In genomic region chr6:7140631-7141366, GRCh38 we compare ENCODE assay signal across 8 cellular contexts. TPM values are rescaled to one million over a fixed set of nuclear protein-coding genes. Genes with fewer than 3 reads are reported as not detected.
A peak's percentile ranks its signal among the peaks of the same experiment; 100 is the strongest.
DNase-seq lines count a peak whose midpoint lies in the region; ATAC-seq and TF ChIP-seq lines count a peak whose summit lies in the region.

No MANE protein-coding gene starts in this region.

- peak overlapping the region; percentile 63 for H3K4me3 ChIP-seq in BJ (ENCODE audit: low read depth, low read length)

- CTCF ChIA-PET in BJ (lab: Yijun Ruan, JAX) = no interaction called here

- H3K36me3 Mint-ChIP-seq in endothelial cell (ENCODE audit: low read depth, unreplicated experiment) (no peaks in the 10 kb centered on the region), mesothelial cell of epicardium (no peaks in the 10 kb centered on the region)

- H3K27me3 Mint-ChIP-seq in endothelial cell (ENCODE audit: unreplicated experiment) (peaks cover 6% of the 10 kb centered on the region), mesothelial cell of epicardium (ENCODE audit: low read depth) (no peaks in the 10 kb centered on the region)

- peak; percentile 74 for TF ChIP-seq POLR2A in GM19193 (IDR thresholded peaks at IDR 0.05; ENCODE audit: extremely low read depth, insufficient read depth, insufficient read length)

- H3K9me3 Mint-ChIP-seq in endothelial cell (ENCODE audit: unreplicated experiment) = no peaks in the 10 kb centered on the region
- no peaks in the 10 kb centered on the region for H3K9me3 Mint-ChIP-seq in mesothelial cell of epicardium

- H3K4me3 Mint-ChIP-seq in endothelial cell (ENCODE audit: unreplicated experiment) (peak overlapping the region; percentile 88), mesothelial cell of epicardium (peak overlapping the region; percentile 78)

- POLR2A ChIA-PET in BJ (lab: Charles Lee) = no interaction called here

- H3K4me1 Mint-ChIP-seq in endothelial cell (ENCODE audit: unreplicated experiment) (peaks cover 40% of the 10 kb centered on the region), mesothelial cell of epicardium (peaks cover 67% of the 10 kb centered on the region)

- no peak for DNase-seq in BJ (ENCODE audit: low read depth)
- peak; percentile 74 to 85 for DNase-seq in NOMO-1 (lab: John Stamatoyannopoulos, UW; ENCODE audit: unreplicated experiment in 2 of 2)
- DNase-seq in activated CD8-positive, alpha-beta memory T cell treated with anti-CD3 and anti-CD28 coated beads, Interleukin-2, amount 50 U/mL, for 48 hours = peak; percentile 91
- peak; percentile 88 for DNase-seq in endothelial cell (ENCODE audit: low spot score)
- DNase-seq in mesothelial cell of epicardium (ENCODE audit: low spot score in 2 of 2, unreplicated experiment in 2 of 2) = peak; percentile 78 to 82
- peak; percentile 56 to 58 for DNase-seq in stimulated activated CD8-positive, alpha-beta memory T cell treated with anti-CD3 and anti-CD28 coated beads, Interleukin-15, amount 100 ng/mL, for 4 hours (ENCODE audit: low read depth in 2 of 2)

- peak; percentile 57 for ATAC-seq in HG03354 (IDR thresholded peaks at IDR 0.05; ENCODE audit: poor library complexity, severe bottlenecking, unreplicated experiment)

- H3K36me3 ChIP-seq in BJ (ENCODE audit: control insufficient read depth, insufficient read depth, low read length) = no peaks in the 10 kb centered on the region; the same call in 1 of the 2 replicates

- H3K27ac Mint-ChIP-seq in endothelial cell (ENCODE audit: unreplicated experiment) (peak overlapping the region; percentile 95), mesothelial cell of epicardium (peak overlapping the region; percentile 96)

- no peak for TF ChIP-seq CTCF in BJ (IDR thresholded peaks at IDR 0.05; ENCODE audit: insufficient read depth, low read depth, low read length)
- no peak for TF ChIP-seq CTCF in endothelial cell (IDR thresholded peaks at IDR 0.05; ENCODE audit: unreplicated experiment)
- no peak for TF ChIP-seq CTCF in mesothelial cell of epicardium (IDR thresholded peaks at IDR 0.05; ENCODE audit: unreplicated experiment)

- no peaks in the 10 kb centered on the region for H3K27me3 ChIP-seq in BJ (ENCODE audit: control insufficient read depth, insufficient read depth, low read length)

RNA-seq across cellular contexts. Expression of gene RREB1, which starts 33.0 kb away (rescaled TPM):
- polyA plus RNA-seq in BJ (2011; rRNA removed) = 1.2 and 1.5 TPM in 2 replicates
- polyA minus RNA-seq in BJ (2011; rRNA and poly(A)+ RNA removed) = 20.8 and 24.4 TPM in 2 replicates
- total RNA-seq in endothelial cell (ENCODE audit: unreplicated experiment) = 57.6 TPM
- 55.4 to 63.0 TPM (median 57.5 TPM) in 3 replicates for total RNA-seq in mesothelial cell of epicardium
